24 cellular contexts compared by ENCODE assay signal in genomic region chr4:127500242-127500641, GRCh38.
"Had no signal": no experiment of that assay in that cellular context is flagged by ENCODE, and none has a peak within 500 bp of the region (broad histone marks: within the 10 kb centered on the region; RNA-seq: fewer than 3 reads in every experiment).

No MANE protein-coding gene starts in this region.

- H3K9me3 Mint-ChIP-seq: stimulated activated naive CD8-positive, alpha-beta T cell treated with anti-CD3 and anti-CD28 coated beads, Interleukin-15, Interleukin-2, amounts not matched to agents 100 ng/mL and 50 ng/mL, for 24 hours had no signal

- H3K27me3 ChIP-seq: gastrocnemius medialis, hepatocyte, left lung, neutrophil, pancreas, right lobe of liver, tibial nerve, upper lobe of left lung had no signal

- H3K4me3 Mint-ChIP-seq: naive thymus-derived CD8-positive, alpha-beta T cell; stimulated activated naive B cell treated with anti-CD40 and anti-IgM and Interleukin-4, amounts not matched to agents 10 μg/mL and 1 μg/mL and 100 μg/mL, for 72 hours; stimulated activated naive CD8-positive, alpha-beta T cell treated with anti-CD3 and anti-CD28 coated beads, Interleukin-15, Interleukin-2, amounts not matched to agents 100 ng/mL and 50 ng/mL, for 24 hours had no signal

- H3K36me3 ChIP-seq: gastrocnemius medialis, left lung, lower lobe of right lung, neutrophil, pancreas, right lobe of liver, thoracic aorta, tibial nerve, upper lobe of left lung had no signal

- ATAC-seq: gastrocnemius medialis; left lung; lower lobe of right lung; naive thymus-derived CD8-positive, alpha-beta T cell; pancreas; right lobe of liver; stimulated activated naive B cell treated with anti-CD40 and anti-IgM and Interleukin-4, amounts not matched to agents 10 μg/mL and 1 μg/mL and 100 μg/mL, for 72 hours had no signal

- H3K9me3 ChIP-seq: gastrocnemius medialis, left lung, lower lobe of right lung, neutrophil, pancreas, right lobe of liver, thoracic aorta, tibial nerve, upper lobe of left lung had no signal

- H3K27ac Mint-ChIP-seq: naive thymus-derived CD8-positive, alpha-beta T cell; stimulated activated naive B cell treated with anti-CD40 and anti-IgM and Interleukin-4, amounts not matched to agents 10 μg/mL and 1 μg/mL and 100 μg/mL, for 72 hours; stimulated activated naive CD8-positive, alpha-beta T cell treated with anti-CD3 and anti-CD28 coated beads, Interleukin-15, Interleukin-2, amounts not matched to agents 100 ng/mL and 50 ng/mL, for 24 hours had no signal

- H3K4me1 Mint-ChIP-seq: naive thymus-derived CD8-positive, alpha-beta T cell; stimulated activated naive B cell treated with anti-CD40 and anti-IgM and Interleukin-4, amounts not matched to agents 10 μg/mL and 1 μg/mL and 100 μg/mL, for 72 hours had no signal

- H3K4me1 ChIP-seq: left lung, lower lobe of right lung, right lobe of liver, upper lobe of left lung had no signal

- H3K4me2 ChIP-seq: hepatocyte had no signal

- H3K27ac ChIP-seq: dorsolateral prefrontal cortex, gastrocnemius medialis, hepatocyte, left lung, lower lobe of right lung, neutrophil, pancreas, right lobe of liver, thoracic aorta, tibial nerve, upper lobe of left lung had no signal

- H3K36me3 Mint-ChIP-seq: naive thymus-derived CD8-positive, alpha-beta T cell; stimulated activated naive B cell treated with anti-CD40 and anti-IgM and Interleukin-4, amounts not matched to agents 10 μg/mL and 1 μg/mL and 100 μg/mL, for 72 hours had no signal

- H3K79me2 ChIP-seq: hepatocyte had no signal

- H2AFZ ChIP-seq: hepatocyte had no signal

- H3K4me3 ChIP-seq: dorsolateral prefrontal cortex, gastrocnemius medialis, hepatocyte, left lung, lower lobe of right lung, pancreas, right lobe of liver, thoracic aorta, tibial nerve, upper lobe of left lung had no signal

- DNase-seq: dorsolateral prefrontal cortex; effector CD4-positive, alpha-beta T cell; foreskin fibroblast; gastrocnemius medialis; head of caudate nucleus; kidney; left lung; lower lobe of right lung; naive thymus-derived CD8-positive, alpha-beta T cell; pancreas; retina; right lobe of liver; small intestine; stimulated activated CD4-positive, alpha-beta T cell treated with anti-CD3 and anti-CD28 coated beads, Interleukin-15, amount 100 ng/mL, for 24 hours; stimulated activated CD4-positive, alpha-beta T cell treated with anti-CD3 and anti-CD28 coated beads, Interleukin-2, amount 100 ng/mL, for 48 hours; stimulated activated naive B cell treated with anti-CD40 and anti-IgM and Interleukin-4, amounts not matched to agents 10 μg/mL and 1 μg/mL and 100 μg/mL, for 72 hours; upper lobe of left lung had no signal

- H3K27me3 Mint-ChIP-seq: stimulated activated naive B cell treated with anti-CD40 and anti-IgM and Interleukin-4, amounts not matched to agents 10 μg/mL and 1 μg/mL and 100 μg/mL, for 72 hours; stimulated activated naive CD8-positive, alpha-beta T cell treated with anti-CD3 and anti-CD28 coated beads, Interleukin-15, Interleukin-2, amounts not matched to agents 100 ng/mL and 50 ng/mL, for 24 hours had no signal

- FAIRE-seq: colon, kidney, pancreas, small intestine, urothelium cell line had no signal
